In genomic region chr1:1777950-1778826, GRCh38 we compare ENCODE assay signal across 8 cellular contexts. TPM values are rescaled to one million over a fixed set of nuclear protein-coding genes. Genes with fewer than 3 reads are reported as not detected.
DNase-seq lines count a peak whose midpoint lies in the region; ATAC-seq, FAIRE-seq and TF ChIP-seq lines count a peak whose summit lies in the region.

TSS of gene NADK (minus strand) at chr1:1778470. CDS start at chr1:1765406, 13,064 bp downstream.

- H3K9me3 ChIP-seq in heart left ventricle = no peaks in the 10 kb centered on the region

- peak; percentile 27 for ATAC-seq in GM21360 (IDR thresholded peaks at IDR 0.05; ENCODE audit: unreplicated experiment)
- peak; percentile 34 for ATAC-seq in SK-N-SH treated with all-trans-retinoic acid at 6 μM for 48 hours
- ATAC-seq in heart left ventricle = peak; percentile 19 to 62 (median 42)

- H3K27ac ChIP-seq in heart left ventricle = peak within 1 kb of the TSS; percentile 87 to 97 (median 94)

- H3K36me3 Mint-ChIP-seq in type B pancreatic cell = no peaks in the 10 kb centered on the region

- H3K4me1 ChIP-seq in heart left ventricle = peaks cover 8 to 83% (median 66%) of the 10 kb centered on the region in 12 donors

- H3K4me3 Mint-ChIP-seq in type B pancreatic cell = peak within 1 kb of the TSS; percentile 91

- intact Hi-C loops in heart left ventricle (cut with DNase I) = loop anchor here in 7 of 10 donors (2.0 to 10.0 kb wide), 5 partner anchors 113 to 129 kb away; partner anchors contain the start of gene GNB1 (in 3 of the 7)
- intact Hi-C loops in posterior vena cava (cut with DNase I) = no loop called here

- H3K27me3 ChIP-seq in heart left ventricle = no peaks in the 10 kb centered on the region

- H3K4me3 ChIP-seq in heart left ventricle = peak within 1 kb of the TSS; percentile 71 to 92 (median 82)

- TF ChIP-seq CTCF in heart left ventricle (IDR thresholded peaks at IDR 0.05) = peak in 1 of 12 donors; percentile 20
- TF ChIP-seq CTCF in type B pancreatic cell (conservative IDR thresholded peaks at IDR 0.05) = no peak

- no peaks in the 10 kb centered on the region for H3K27me3 Mint-ChIP-seq in type B pancreatic cell

- peaks cover 23% of the 10 kb centered on the region for H3K4me1 Mint-ChIP-seq in type B pancreatic cell (ENCODE audit: unreplicated experiment)

- H3K9me3 Mint-ChIP-seq in type B pancreatic cell = no peaks in the 10 kb centered on the region

- FAIRE-seq in HTR-8/SVneo (lab: Jason Lieb, UNC) = peak; percentile 95

- 0 to 1% (median 0%) methylated on average over 23 to 123 of the region's 123 CpGs for WGBS in heart left ventricle, 4 donors

- peak within 1 kb of the TSS; percentile 92 for H3K27ac Mint-ChIP-seq in type B pancreatic cell

- peak; percentile 61 for DNase-seq in DMS153 treated with DMSO at 0.1 percent for 48 hours (lab: John Stamatoyannopoulos, UW; ENCODE audit: unreplicated experiment)
- peak; percentile 83 for DNase-seq in HTR-8/SVneo (ENCODE audit: insufficient read length, low spot score)
- peak; percentile 37 for DNase-seq in activated naive CD8-positive, alpha-beta T cell treated with anti-CD3 and anti-CD28 coated beads, Interleukin-2, amount 50 U/mL, for 16 hours (ENCODE audit: low read depth, low spot score)
- DNase-seq in heart left ventricle = peak; percentile 61 to 85 (median 68)
- peak; percentile 89 for DNase-seq in posterior vena cava (ENCODE audit: low spot score)
- DNase-seq in type B pancreatic cell (ENCODE audit: extremely low spot score, unreplicated experiment) = peak; percentile 84

- H3K36me3 ChIP-seq in heart left ventricle = peaks cover 0 to under 1% (median 0%) of the 10 kb centered on the region in 9 donors

- peak in 1 of 2 donors; percentile 40 for TF ChIP-seq POLR2A in heart left ventricle (IDR thresholded peaks at IDR 0.05)

TF ChIP-seq in SK-N-SH treated with all-trans-retinoic acid at 6 μM for 48 hours, 23 proteins besides CTCF, POLR2A, EP300 and RAD21:
- TF ChIP-seq TOX (CRISPR knock-in tag; IDR thresholded peaks at IDR 0.05; ENCODE audit: borderline replicate concordance) (no peak), POU6F1 (CRISPR knock-in tag; IDR thresholded peaks at IDR 0.05; ENCODE audit: borderline replicate concordance, low read depth) (no peak), CREB5 (CRISPR knock-in tag; IDR thresholded peaks at IDR 0.05; ENCODE audit: low read depth) (no peak), BACH2 (CRISPR knock-in tag; IDR thresholded peaks at IDR 0.05; ENCODE audit: borderline replicate concordance) (no peak), TSHZ2 (CRISPR knock-in tag; IDR thresholded peaks at IDR 0.05) (no peak), ZC3H10 (CRISPR knock-in tag; IDR thresholded peaks at IDR 0.05) (no peak), ZFP30 (CRISPR knock-in tag; IDR thresholded peaks at IDR 0.05) (no peak), ZNF565 (CRISPR knock-in tag; conservative IDR thresholded peaks at IDR 0.05; ENCODE audit: low read depth) (no peak), ISL1 (CRISPR knock-in tag; IDR thresholded peaks at IDR 0.05) (no peak), CSRNP3 (CRISPR knock-in tag; IDR thresholded peaks at IDR 0.05) (no peak), SNAI2 (CRISPR knock-in tag; IDR thresholded peaks at IDR 0.05) (no peak), PPARA (CRISPR knock-in tag; IDR thresholded peaks at IDR 0.05; ENCODE audit: borderline replicate concordance) (no peak), CSDC2 (CRISPR knock-in tag; IDR thresholded peaks at IDR 0.05) (no peak), OSR1 (CRISPR knock-in tag; IDR thresholded peaks at IDR 0.05) (no peak), ESRRG (CRISPR knock-in tag; IDR thresholded peaks at IDR 0.05) (no peak), ARNTL (CRISPR knock-in tag; IDR thresholded peaks at IDR 0.05; ENCODE audit: borderline replicate concordance, low read depth) (no peak), ZNF70 (CRISPR knock-in tag; IDR thresholded peaks at IDR 0.05) (no peak), ZFP3 (CRISPR knock-in tag; IDR thresholded peaks at IDR 0.05) (no peak), RARB (CRISPR knock-in tag; IDR thresholded peaks at IDR 0.05) (no peak), GLIS3 (CRISPR knock-in tag; IDR thresholded peaks at IDR 0.05) (no peak)

RNA-seq across cellular contexts. Expression of gene NADK, which starts in this region (rescaled TPM):
- total RNA-seq in heart left ventricle = 10 to 100 TPM; 17.7 to 45.2 (median 23.3) TPM
- 10 to 100 TPM; 20.4 to 26.4 TPM for polyA plus RNA-seq in heart left ventricle
- total RNA-seq in posterior vena cava = 10 to 100 TPM; 60.0 to 63.5 TPM
- total RNA-seq in type B pancreatic cell (ENCODE audit: low replicate concordance) = 78.4 and 89.2 TPM in 2 replicates

Comparison
In these comparisons a context has a peak if more than half of its experiments do, and no peak if none do; other contexts are left out.
1. Peak in every context shown above with its lines: DNase-seq, ATAC-seq, H3K4me3 ChIP-seq and H3K27ac ChIP-seq.
2. DNase-seq: peak in every context shown above with its lines; median percentile 89 in posterior vena cava; 84 in type B pancreatic cell; 83 in HTR-8/SVneo; 68 in heart left ventricle; 61 in DMS153 treated with DMSO at 0.1 percent for 48 hours; 37 in activated naive CD8-positive, alpha-beta T cell treated with anti-CD3 and anti-CD28 coated beads, Interleukin-2, amount 50 U/mL, for 16 hours.
3. intact Hi-C loops: an anchor here in heart left ventricle (2.0 to 10.0 kb wide); none called in posterior vena cava.